29 cellular contexts compared by ENCODE assay signal in the genomic region with DNA sequence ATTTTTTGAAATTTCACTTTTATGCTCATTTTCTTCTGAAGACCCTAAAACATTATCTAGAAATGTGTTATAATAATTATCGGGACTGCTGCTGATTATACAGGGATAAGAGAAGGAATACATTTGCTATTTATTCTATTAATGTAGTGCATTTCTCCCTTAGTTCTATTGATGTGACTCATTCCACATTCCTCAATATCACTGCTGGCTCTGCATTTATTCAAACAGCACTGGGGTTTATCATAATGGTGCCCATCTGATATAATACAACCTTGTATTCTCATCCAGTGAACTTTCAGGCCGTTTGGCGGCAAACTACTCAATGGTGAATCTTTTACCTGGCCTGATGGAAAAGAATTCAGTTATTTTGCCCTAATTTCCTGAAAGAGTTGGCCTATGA. TPM values are rescaled to one million over a fixed set of nuclear protein-coding genes. Genes with fewer than 3 reads are reported as not detected.
"Had no signal": no experiment of that assay in that cellular context is flagged by ENCODE, and none has a peak within 500 bp of the region (broad histone marks: within the 10 kb centered on the region; RNA-seq: fewer than 3 reads in every experiment).

No MANE protein-coding gene starts in this region.

- H3K9me3 ChIP-seq: colonic mucosa, neutrophil, ovary, stomach, tibial artery, upper lobe of right lung had no signal

- H3K36me3 ChIP-seq: cardiac muscle cell, colonic mucosa, neutrophil, ovary, stomach, tibial artery, upper lobe of right lung had no signal

- H3K4me1 ChIP-seq: colonic mucosa, stomach, tibial artery, upper lobe of right lung had no signal

- H2AFZ ChIP-seq: hepatocyte had no signal

- ATAC-seq: activated CD8-positive, alpha-beta T cell treated with anti-CD3 and anti-CD28 coated beads for 36 hours; activated naive CD8-positive, alpha-beta T cell treated with anti-CD3 and anti-CD28 coated beads, Interleukin-2, amount 50 U/mL, for 24 hours; activated T-cell treated with anti-CD3 and anti-CD28 coated beads, Interleukin-2, amount 50 U/mL, for 4 hours; activated T-helper 17 cell treated with anti-CD3 and anti-CD28 coated beads, Interleukin-2, amount 50 U/mL, for 72 hours; left cardiac atrium; sciatic nerve; stimulated activated naive B cell treated with anti-CD40 and anti-IgM and Interleukin-4, amounts not matched to agents 10 μg/mL and 1 μg/mL and 100 μg/mL, for 72 hours; T-cell; upper lobe of right lung had no signal

- H3K27ac ChIP-seq: cardiac muscle cell, colonic mucosa, epithelial cell of prostate, hepatocyte, neutrophil, ovary, stomach, tibial artery, upper lobe of right lung had no signal

- H3K27me3 ChIP-seq: colonic mucosa, neutrophil, ovary, stomach, tibial artery, upper lobe of right lung had no signal

- DNase-seq: activated B cell treated with CpG ODN at 0.5 μM for 24 hours; activated CD4-positive, alpha-beta T cell treated with anti-CD3 and anti-CD28 coated beads, Interleukin-2, amount 50 U/mL, for 1 hour; activated CD8-positive, alpha-beta T cell treated with anti-CD3 and anti-CD28 coated beads for 36 hours; activated gamma-delta T cell treated with Interleukin-2 at 50 U/mL for 16 hours; activated naive CD8-positive, alpha-beta T cell treated with anti-CD3 and anti-CD28 coated beads, Interleukin-2, amount 50 U/mL, for 24 hours; activated T-cell treated with anti-CD3 and anti-CD28 coated beads, Interleukin-2, amount 50 U/mL, for 4 hours; cerebellar nuclear complex; colonic mucosa; effector CD8-positive, alpha-beta T cell; glutamatergic neuron; left cardiac atrium; mammary epithelial cell; naive B cell; nephron progenitor cell; ovary; small intestine; stimulated activated CD4-positive, alpha-beta T cell treated with anti-CD3 and anti-CD28 coated beads, Interleukin-4, amount 100 ng/mL, for 4 hours; stimulated activated naive B cell treated with anti-CD40 and anti-IgM and Interleukin-4, amounts not matched to agents 10 μg/mL and 1 μg/mL and 100 μg/mL, for 72 hours; stomach; T-cell; tibial artery; upper lobe of right lung had no signal

- H3K4me2 ChIP-seq: hepatocyte had no signal

- H3K4me3 ChIP-seq: cardiac muscle cell, colonic mucosa, hepatocyte, ovary, stomach, tibial artery, upper lobe of right lung had no signal

RNA-seq across cellular contexts. Expression of a gene that starts 7.8 kb away (rescaled TPM):
- total RNA-seq: activated B cell treated with CpG ODN at 0.5 μM for 24 hours; activated CD8-positive, alpha-beta T cell treated with anti-CD3 and anti-CD28 coated beads for 36 hours; activated T-cell treated with anti-CD3 and anti-CD28 coated beads, Interleukin-2, amount 50 U/mL, for 4 hours; activated T-helper 17 cell treated with anti-CD3 and anti-CD28 coated beads, Interleukin-2, amount 50 U/mL, for 72 hours; T-cell had no signal
- polyA plus RNA-seq: keratinocyte, mammary epithelial cell had no signal
